ENCODE assay signal across 2 cellular contexts in the genomic region with DNA sequence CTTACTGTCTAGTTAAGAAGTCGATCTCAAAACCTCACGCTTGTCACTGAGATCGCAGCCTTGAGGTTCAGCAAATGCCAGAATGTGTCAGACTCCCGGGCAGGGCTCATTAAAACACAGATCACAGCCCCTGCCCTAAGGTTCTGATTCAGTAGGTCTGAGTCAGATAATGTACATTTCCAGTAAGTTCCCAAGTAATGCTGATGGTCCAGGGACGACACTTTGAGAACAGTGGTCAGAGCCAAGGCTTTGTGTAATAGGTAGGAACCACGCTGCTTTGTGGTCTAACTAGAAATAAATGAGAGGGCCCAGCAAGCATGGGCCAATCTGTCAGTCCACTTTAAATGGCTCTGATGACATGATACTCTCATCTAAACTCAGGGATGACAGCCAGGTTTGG.
TF ChIP-seq lines count a peak whose summit lies in the region.

No MANE protein-coding gene starts in this region.

TF ChIP-seq in SK-N-SH, 30 proteins besides CTCF, POLR2A, EP300 and RAD21 (continued from another document):
- TF ChIP-seq, protein P1, sequence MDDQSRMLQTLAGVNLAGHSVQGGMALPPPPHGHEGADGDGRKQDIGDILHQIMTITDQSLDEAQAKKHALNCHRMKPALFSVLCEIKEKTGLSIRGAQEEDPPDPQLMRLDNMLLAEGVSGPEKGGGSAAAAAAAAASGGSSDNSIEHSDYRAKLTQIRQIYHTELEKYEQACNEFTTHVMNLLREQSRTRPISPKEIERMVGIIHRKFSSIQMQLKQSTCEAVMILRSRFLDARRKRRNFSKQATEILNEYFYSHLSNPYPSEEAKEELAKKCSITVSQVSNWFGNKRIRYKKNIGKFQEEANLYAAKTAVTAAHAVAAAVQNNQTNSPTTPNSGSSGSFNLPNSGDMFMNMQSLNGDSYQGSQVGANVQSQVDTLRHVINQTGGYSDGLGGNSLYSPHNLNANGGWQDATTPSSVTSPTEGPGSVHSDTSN (IDR thresholded peaks at IDR 0.05) = no peak
- TF ChIP-seq, protein P2, sequence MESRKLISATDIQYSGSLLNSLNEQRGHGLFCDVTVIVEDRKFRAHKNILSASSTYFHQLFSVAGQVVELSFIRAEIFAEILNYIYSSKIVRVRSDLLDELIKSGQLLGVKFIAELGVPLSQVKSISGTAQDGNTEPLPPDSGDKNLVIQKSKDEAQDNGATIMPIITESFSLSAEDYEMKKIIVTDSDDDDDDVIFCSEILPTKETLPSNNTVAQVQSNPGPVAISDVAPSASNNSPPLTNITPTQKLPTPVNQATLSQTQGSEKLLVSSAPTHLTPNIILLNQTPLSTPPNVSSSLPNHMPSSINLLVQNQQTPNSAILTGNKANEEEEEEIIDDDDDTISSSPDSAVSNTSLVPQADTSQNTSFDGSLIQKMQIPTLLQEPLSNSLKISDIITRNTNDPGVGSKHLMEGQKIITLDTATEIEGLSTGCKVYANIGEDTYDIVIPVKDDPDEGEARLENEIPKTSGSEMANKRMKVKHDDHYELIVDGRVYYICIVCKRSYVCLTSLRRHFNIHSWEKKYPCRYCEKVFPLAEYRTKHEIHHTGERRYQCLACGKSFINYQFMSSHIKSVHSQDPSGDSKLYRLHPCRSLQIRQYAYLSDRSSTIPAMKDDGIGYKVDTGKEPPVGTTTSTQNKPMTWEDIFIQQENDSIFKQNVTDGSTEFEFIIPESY (IDR thresholded peaks at IDR 0.05; ENCODE audit: borderline replicate concordance, low read depth) = no peak

TF ChIP-seq in GM23338, 12 proteins besides CTCF, POLR2A, EP300 and RAD21 (continued from another document):
- TF ChIP-seq REST (IDR thresholded peaks at IDR 0.05; ENCODE audit: unreplicated experiment) (no peak), EZH2phosphoT487 (IDR thresholded peaks at IDR 0.05; ENCODE audit: unreplicated experiment) (no peak), STAT1 (IDR thresholded peaks at IDR 0.05; ENCODE audit: unreplicated experiment) (no peak), EZH2 (IDR thresholded peaks at IDR 0.05; ENCODE audit: low read depth, unreplicated experiment) (no peak), JUNB (IDR thresholded peaks at IDR 0.05; ENCODE audit: unreplicated experiment) (no peak), ZNF114 (CRISPR knock-in tag; IDR thresholded peaks at IDR 0.05) (no peak), NANOG (IDR thresholded peaks at IDR 0.05; ENCODE audit: borderline replicate concordance) (no peak), POLR2AphosphoS5 (IDR thresholded peaks at IDR 0.05; ENCODE audit: low read depth) (no peak), ZNF331 (CRISPR knock-in tag; IDR thresholded peaks at IDR 0.05; ENCODE audit: low read depth) (no peak)
- TF ChIP-seq, protein P3, sequence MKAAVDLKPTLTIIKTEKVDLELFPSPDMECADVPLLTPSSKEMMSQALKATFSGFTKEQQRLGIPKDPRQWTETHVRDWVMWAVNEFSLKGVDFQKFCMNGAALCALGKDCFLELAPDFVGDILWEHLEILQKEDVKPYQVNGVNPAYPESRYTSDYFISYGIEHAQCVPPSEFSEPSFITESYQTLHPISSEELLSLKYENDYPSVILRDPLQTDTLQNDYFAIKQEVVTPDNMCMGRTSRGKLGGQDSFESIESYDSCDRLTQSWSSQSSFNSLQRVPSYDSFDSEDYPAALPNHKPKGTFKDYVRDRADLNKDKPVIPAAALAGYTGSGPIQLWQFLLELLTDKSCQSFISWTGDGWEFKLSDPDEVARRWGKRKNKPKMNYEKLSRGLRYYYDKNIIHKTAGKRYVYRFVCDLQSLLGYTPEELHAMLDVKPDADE (IDR thresholded peaks at IDR 0.05) = no peak
- TF ChIP-seq, protein P4, sequence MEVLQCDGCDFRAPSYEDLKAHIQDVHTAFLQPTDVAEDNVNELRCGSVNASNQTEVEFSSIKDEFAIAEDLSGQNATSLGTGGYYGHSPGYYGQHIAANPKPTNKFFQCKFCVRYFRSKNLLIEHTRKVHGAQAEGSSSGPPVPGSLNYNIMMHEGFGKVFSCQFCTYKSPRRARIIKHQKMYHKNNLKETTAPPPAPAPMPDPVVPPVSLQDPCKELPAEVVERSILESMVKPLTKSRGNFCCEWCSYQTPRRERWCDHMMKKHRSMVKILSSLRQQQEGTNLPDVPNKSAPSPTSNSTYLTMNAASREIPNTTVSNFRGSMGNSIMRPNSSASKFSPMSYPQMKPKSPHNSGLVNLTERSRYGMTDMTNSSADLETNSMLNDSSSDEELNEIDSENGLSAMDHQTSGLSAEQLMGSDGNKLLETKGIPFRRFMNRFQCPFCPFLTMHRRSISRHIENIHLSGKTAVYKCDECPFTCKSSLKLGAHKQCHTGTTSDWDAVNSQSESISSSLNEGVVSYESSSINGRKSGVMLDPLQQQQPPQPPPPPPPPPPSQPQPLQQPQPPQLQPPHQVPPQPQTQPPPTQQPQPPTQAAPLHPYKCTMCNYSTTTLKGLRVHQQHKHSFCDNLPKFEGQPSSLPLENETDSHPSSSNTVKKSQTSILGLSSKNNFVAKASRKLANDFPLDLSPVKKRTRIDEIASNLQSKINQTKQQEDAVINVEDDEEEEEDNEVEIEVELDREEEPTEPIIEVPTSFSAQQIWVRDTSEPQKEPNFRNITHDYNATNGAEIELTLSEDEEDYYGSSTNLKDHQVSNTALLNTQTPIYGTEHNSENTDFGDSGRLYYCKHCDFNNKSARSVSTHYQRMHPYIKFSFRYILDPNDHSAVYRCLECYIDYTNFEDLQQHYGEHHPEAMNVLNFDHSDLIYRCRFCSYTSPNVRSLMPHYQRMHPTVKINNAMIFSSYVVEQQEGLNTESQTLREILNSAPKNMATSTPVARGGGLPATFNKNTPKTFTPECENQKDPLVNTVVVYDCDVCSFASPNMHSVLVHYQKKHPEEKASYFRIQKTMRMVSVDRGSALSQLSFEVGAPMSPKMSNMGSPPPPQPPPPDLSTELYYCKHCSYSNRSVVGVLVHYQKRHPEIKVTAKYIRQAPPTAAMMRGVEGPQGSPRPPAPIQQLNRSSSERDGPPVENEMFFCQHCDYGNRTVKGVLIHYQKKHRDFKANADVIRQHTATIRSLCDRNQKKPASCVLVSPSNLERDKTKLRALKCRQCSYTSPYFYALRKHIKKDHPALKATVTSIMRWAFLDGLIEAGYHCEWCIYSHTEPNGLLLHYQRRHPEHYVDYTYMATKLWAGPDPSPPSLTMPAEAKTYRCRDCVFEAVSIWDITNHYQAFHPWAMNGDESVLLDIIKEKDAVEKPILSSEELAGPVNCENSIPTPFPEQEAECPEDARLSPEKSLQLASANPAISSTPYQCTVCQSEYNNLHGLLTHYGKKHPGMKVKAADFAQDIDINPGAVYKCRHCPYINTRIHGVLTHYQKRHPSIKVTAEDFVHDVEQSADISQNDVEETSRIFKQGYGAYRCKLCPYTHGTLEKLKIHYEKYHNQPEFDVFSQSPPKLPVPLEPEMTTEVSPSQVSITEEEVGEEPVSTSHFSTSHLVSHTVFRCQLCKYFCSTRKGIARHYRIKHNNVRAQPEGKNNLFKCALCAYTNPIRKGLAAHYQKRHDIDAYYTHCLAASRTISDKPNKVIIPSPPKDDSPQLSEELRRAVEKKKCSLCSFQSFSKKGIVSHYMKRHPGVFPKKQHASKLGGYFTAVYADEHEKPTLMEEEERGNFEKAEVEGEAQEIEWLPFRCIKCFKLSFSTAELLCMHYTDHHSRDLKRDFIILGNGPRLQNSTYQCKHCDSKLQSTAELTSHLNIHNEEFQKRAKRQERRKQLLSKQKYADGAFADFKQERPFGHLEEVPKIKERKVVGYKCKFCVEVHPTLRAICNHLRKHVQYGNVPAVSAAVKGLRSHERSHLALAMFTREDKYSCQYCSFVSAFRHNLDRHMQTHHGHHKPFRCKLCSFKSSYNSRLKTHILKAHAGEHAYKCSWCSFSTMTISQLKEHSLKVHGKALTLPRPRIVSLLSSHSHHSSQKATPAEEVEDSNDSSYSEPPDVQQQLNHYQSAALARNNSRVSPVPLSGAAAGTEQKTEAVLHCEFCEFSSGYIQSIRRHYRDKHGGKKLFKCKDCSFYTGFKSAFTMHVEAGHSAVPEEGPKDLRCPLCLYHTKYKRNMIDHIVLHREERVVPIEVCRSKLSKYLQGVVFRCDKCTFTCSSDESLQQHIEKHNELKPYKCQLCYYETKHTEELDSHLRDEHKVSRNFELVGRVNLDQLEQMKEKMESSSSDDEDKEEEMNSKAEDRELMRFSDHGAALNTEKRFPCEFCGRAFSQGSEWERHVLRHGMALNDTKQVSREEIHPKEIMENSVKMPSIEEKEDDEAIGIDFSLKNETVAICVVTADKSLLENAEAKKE (CRISPR knock-in tag; IDR thresholded peaks at IDR 0.05) = no peak
TF ChIP-seq in GM23338: peak in this region for 0.
